Comparison of ENCODE assay signal across 22 cellular contexts in genomic region chr11:10483174-10483573, GRCh38.
"Had no signal": no experiment of that assay in that cellular context is flagged by ENCODE, and none has a peak within 500 bp of the region (broad histone marks: within the 10 kb centered on the region; RNA-seq: fewer than 3 reads in every experiment).

No MANE protein-coding gene starts in this region.

- H3K36me3 Mint-ChIP-seq: brain had no signal

- H3K27ac ChIP-seq: VCaP had no signal

- H3K27me3 Mint-ChIP-seq: activated CD4-positive, alpha-beta memory T cell treated with anti-CD3 and anti-CD28 coated beads, Interleukin-2, amount 10 ng/mL, durations not matched to agents 7 days and 5 days; activated CD4-positive, alpha-beta T cell treated with anti-CD3 and anti-CD28 coated beads for 36 hours; activated naive CD8-positive, alpha-beta T cell; brain; central memory CD8-positive, alpha-beta T cell; T-cell had no signal

- ATAC-seq: activated CD4-positive, alpha-beta T cell treated with anti-CD3 and anti-CD28 coated beads for 36 hours; T-cell had no signal

- DNase-seq: activated CD4-positive, alpha-beta memory T cell treated with anti-CD3 and anti-CD28 coated beads, Interleukin-2, amount 10 ng/mL, durations not matched to agents 7 days and 5 days; activated CD4-positive, alpha-beta T cell treated with anti-CD3 and anti-CD28 coated beads for 36 hours; activated CD4-positive, alpha-beta T cell treated with anti-CD3 and anti-CD28 coated beads, Interleukin-2, amount 50 U/mL, for 1 hour; activated gamma-delta T cell; activated naive CD4-positive, alpha-beta T cell treated with anti-CD3 and anti-CD28 coated beads for 36 hours; activated T-cell treated with anti-CD3 and anti-CD28 coated beads, Interleukin-2, amount 50 U/mL, for 1 hour; amygdala; KBM-7; NCI-H1048; NCI-H1930; NCI-H2107; NCI-H345; NCI-H510A; NCI-H526 treated with DMSO at 0.1 percent for 48 hours; NCI-H82; SIG-M5 had no signal

- H3K4me3 Mint-ChIP-seq: activated CD4-positive, alpha-beta memory T cell treated with anti-CD3 and anti-CD28 coated beads, Interleukin-2, amount 10 ng/mL, durations not matched to agents 7 days and 5 days; activated CD4-positive, alpha-beta T cell treated with anti-CD3 and anti-CD28 coated beads for 36 hours; activated naive CD4-positive, alpha-beta T cell treated with anti-CD3 and anti-CD28 coated beads for 36 hours; activated naive CD8-positive, alpha-beta T cell; brain; central memory CD8-positive, alpha-beta T cell; T-cell had no signal

- H3K27ac Mint-ChIP-seq: activated CD4-positive, alpha-beta memory T cell treated with anti-CD3 and anti-CD28 coated beads, Interleukin-2, amount 10 ng/mL, durations not matched to agents 7 days and 5 days; activated CD4-positive, alpha-beta T cell treated with anti-CD3 and anti-CD28 coated beads for 36 hours; activated naive CD4-positive, alpha-beta T cell treated with anti-CD3 and anti-CD28 coated beads for 36 hours; activated naive CD8-positive, alpha-beta T cell; brain; T-cell had no signal

- H3K9me3 Mint-ChIP-seq: activated CD4-positive, alpha-beta memory T cell treated with anti-CD3 and anti-CD28 coated beads, Interleukin-2, amount 10 ng/mL, durations not matched to agents 7 days and 5 days; activated naive CD4-positive, alpha-beta T cell treated with anti-CD3 and anti-CD28 coated beads for 36 hours; brain; central memory CD8-positive, alpha-beta T cell; T-cell had no signal

- FAIRE-seq: astrocyte had no signal
